In genomic region chr4:130814896-130815295, GRCh38 we compare ENCODE assay signal across 19 cellular contexts.
"Had no signal": no experiment of that assay in that cellular context is flagged by ENCODE, and none has a peak within 500 bp of the region (broad histone marks: within the 10 kb centered on the region; RNA-seq: fewer than 3 reads in every experiment).

No MANE protein-coding gene starts in this region.

- H3K27ac Mint-ChIP-seq: activated naive CD8-positive, alpha-beta T cell; activated T-cell treated with anti-CD3 and anti-CD28 coated beads, Interleukin-2, amount 50 U/mL, for 72 hours; naive thymus-derived CD8-positive, alpha-beta T cell; stimulated activated naive CD8-positive, alpha-beta T cell treated with anti-CD3 and anti-CD28 coated beads, Interleukin-15, Interleukin-2, amounts not matched to agents 100 ng/mL and 50 ng/mL, for 24 hours; WTC11 had no signal

- H3K4me1 ChIP-seq: gastroesophageal sphincter, suprapubic skin had no signal

- H3K79me2 ChIP-seq: hepatocyte had no signal

- H3K4me1 Mint-ChIP-seq: naive thymus-derived CD8-positive, alpha-beta T cell; WTC11 had no signal

- ATAC-seq: activated T-cell treated with anti-CD3 and anti-CD28 coated beads, Interleukin-2, amount 50 U/mL, for 72 hours; gastroesophageal sphincter; left lobe of liver; mucosa of descending colon; naive thymus-derived CD8-positive, alpha-beta T cell; pancreas; sciatic nerve; WTC11 had no signal

- H3K4me3 ChIP-seq: dorsolateral prefrontal cortex, gastroesophageal sphincter, hepatocyte, mucosa of descending colon, pancreas, suprapubic skin had no signal

- H3K27ac ChIP-seq: dorsolateral prefrontal cortex, gastroesophageal sphincter, hepatocyte, pancreas, suprapubic skin had no signal

- H3K27me3 Mint-ChIP-seq: activated naive CD8-positive, alpha-beta T cell; stimulated activated naive CD8-positive, alpha-beta T cell treated with anti-CD3 and anti-CD28 coated beads, Interleukin-15, Interleukin-2, amounts not matched to agents 100 ng/mL and 50 ng/mL, for 24 hours had no signal

- H3K4me3 Mint-ChIP-seq: activated naive CD8-positive, alpha-beta T cell; activated T-cell treated with anti-CD3 and anti-CD28 coated beads, Interleukin-2, amount 50 U/mL, for 72 hours; naive thymus-derived CD8-positive, alpha-beta T cell; stimulated activated naive CD8-positive, alpha-beta T cell treated with anti-CD3 and anti-CD28 coated beads, Interleukin-15, Interleukin-2, amounts not matched to agents 100 ng/mL and 50 ng/mL, for 24 hours; WTC11 had no signal

- H3K36me3 ChIP-seq: gastroesophageal sphincter, pancreas, suprapubic skin had no signal

- H3K36me3 Mint-ChIP-seq: activated naive CD8-positive, alpha-beta T cell; naive thymus-derived CD8-positive, alpha-beta T cell had no signal

- H2AFZ ChIP-seq: hepatocyte had no signal

- DNase-seq: activated CD4-positive, alpha-beta T cell treated with anti-CD3 and anti-CD28 coated beads for 48 hours; activated CD8-positive, alpha-beta memory T cell treated with anti-CD3 and anti-CD28 coated beads, Interleukin-2, amount 50 U/mL, for 48 hours; activated gamma-delta T cell; activated T-cell treated with anti-CD3 and anti-CD28 coated beads, Interleukin-2, amount 50 U/mL, for 72 hours; amniotic stem cell; dorsolateral prefrontal cortex; islet precursor cell; mucosa of descending colon; naive thymus-derived CD8-positive, alpha-beta T cell; pancreas; trophoblast cell had no signal

- H3K4me2 ChIP-seq: hepatocyte had no signal

- H3K9me3 ChIP-seq: mucosa of descending colon, pancreas, suprapubic skin had no signal
